21 cellular contexts compared by ENCODE assay signal in the genomic region with DNA sequence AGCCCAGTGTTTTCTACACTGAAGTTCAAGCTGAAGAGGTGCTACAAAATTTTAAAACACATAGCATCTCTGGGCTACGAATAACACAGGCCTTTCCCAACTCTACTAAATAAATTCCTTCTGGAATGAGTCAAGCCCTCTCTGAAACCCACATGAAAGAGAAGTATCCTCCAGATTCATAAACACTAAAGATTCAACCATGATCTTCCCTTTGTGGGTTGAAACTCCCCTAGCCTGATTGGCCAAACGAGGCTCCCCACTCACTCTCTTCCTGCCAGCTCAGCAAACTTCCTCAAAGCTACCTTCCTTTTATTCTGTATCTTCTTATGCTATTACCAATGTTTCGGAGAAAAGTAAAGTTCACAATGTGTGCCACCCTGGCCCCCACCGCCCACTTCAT.
A peak's percentile ranks its signal among the peaks of the same experiment; 100 is the strongest.
DNase-seq lines count a peak whose midpoint lies in the region; ATAC-seq and TF ChIP-seq lines count a peak whose summit lies in the region.
"Had no signal": no experiment of that assay in that cellular context is flagged by ENCODE, and none has a peak within 500 bp of the region (broad histone marks: within the 10 kb centered on the region; RNA-seq: fewer than 3 reads in every experiment).

No MANE protein-coding gene starts in this region.

- TF ChIP-seq CTCF in fibroblast of the aortic adventitia (IDR thresholded peaks at IDR 0.05; ENCODE audit: insufficient read depth, low read length) (no peak), osteocyte (IDR thresholded peaks at IDR 0.05) (no peak)

- no peaks in the 10 kb centered on the region for H3K4me1 Mint-ChIP-seq in osteocyte (ENCODE audit: unreplicated experiment)
- H3K4me1 Mint-ChIP-seq: naive B cell, T-cell had no signal

- H3K27ac Mint-ChIP-seq in osteocyte (ENCODE audit: unreplicated experiment) = no peak overlapping the region
- H3K27ac Mint-ChIP-seq: naive B cell, T-cell had no signal

- H3K4me3 ChIP-seq in fibroblast of the aortic adventitia (ENCODE audit: low read depth, low read length) = no peak overlapping the region
- H3K4me3 ChIP-seq: ovary, right lobe of liver, tibial nerve had no signal

- no peak for ATAC-seq in HG03097 (IDR thresholded peaks at IDR 0.05; ENCODE audit: low FRiP score, unreplicated experiment)
- ATAC-seq: right lobe of liver, T-cell had no signal

- H3K4me3 Mint-ChIP-seq in osteocyte (ENCODE audit: unreplicated experiment) = no peak overlapping the region
- H3K4me3 Mint-ChIP-seq: naive B cell, T-cell had no signal

- H3K27me3 Mint-ChIP-seq in osteocyte (ENCODE audit: unreplicated experiment) = no peaks in the 10 kb centered on the region

- H3K9me3 Mint-ChIP-seq in osteocyte (ENCODE audit: unreplicated experiment) = no peaks in the 10 kb centered on the region
- H3K9me3 Mint-ChIP-seq: T-cell had no signal

- H3K36me3 Mint-ChIP-seq in osteocyte (ENCODE audit: unreplicated experiment) = no peaks in the 10 kb centered on the region
- H3K36me3 Mint-ChIP-seq: naive B cell, T-cell had no signal

- DNase-seq in SKM-1 treated with dmso at 0.1 percent for 144 hours (lab: John Stamatoyannopoulos, UW; ENCODE audit: unreplicated experiment) (peak; percentile 13), SKM-1 (lab: John Stamatoyannopoulos, UW; ENCODE audit: unreplicated experiment) (no peak), SW480 (ENCODE audit: low spot score) (peak; percentile 76), fibroblast of the aortic adventitia (ENCODE audit: low read depth) (peak; percentile 9), osteocyte (ENCODE audit: extremely low spot score, unreplicated experiment) (no peak), iPS-NIHi7 (ENCODE audit: extremely low spot score) (no peak)
- DNase-seq in activated T-cell treated with anti-CD3 and anti-CD28 coated beads, Interleukin-2, amount 50 U/mL, for 1 hour = no peak
- DNase-seq: 8988T; activated CD4-positive, alpha-beta T cell treated with anti-CD3 and anti-CD28 coated beads, Interleukin-2, amount 50 U/mL, for 1 hour; aorta; GDM1; naive B cell; NCI-H1105; NCI-H2107; NCI-H510A; ovary; right lobe of liver; stimulated activated naive CD4-positive, alpha-beta T cell; T-cell had no signal

Comparison
In these comparisons a context has a peak if more than half of its experiments do, and no peak if none do; other contexts are left out.
1. DNase-seq: peak in SKM-1 treated with dmso at 0.1 percent for 144 hours (single experiment), SW480 (single experiment) and fibroblast of the aortic adventitia (single experiment); none in SKM-1 (single experiment), osteocyte (single experiment), iPS-NIHi7 (single experiment) and activated T-cell treated with anti-CD3 and anti-CD28 coated beads, Interleukin-2, amount 50 U/mL, for 1 hour (single experiment).